In genomic region chr11:94973099-94973968, GRCh38 we compare ENCODE assay signal across 1 cellular context.
TF ChIP-seq lines count a peak whose summit lies in the region.

Gene CWC15 (minus strand): TSS chr11:94973556. CDS start chr11:94972185, 1,371 bp downstream.
Gene KDM4D (plus strand): TSS chr11:94973709. CDS start chr11:94997373, 23,664 bp downstream.

TF ChIP-seq in GM12878, 131 proteins besides CTCF, POLR2A, EP300 and RAD21 (continued from another document):
- TF ChIP-seq YY1 (IDR thresholded peaks at IDR 0.05; ENCODE audit: low read depth, low read length) (peak; percentile 98), TCF7 (IDR thresholded peaks at IDR 0.05; ENCODE audit: borderline replicate concordance) (no peak), RUNX3 (IDR thresholded peaks at IDR 0.05; ENCODE audit: low read length) (peak; percentile 54), SP1 (IDR thresholded peaks at IDR 0.05; ENCODE audit: low read depth, low read length) (peak; percentile 78), SIX5 (IDR thresholded peaks at IDR 0.05; ENCODE audit: low read depth, low read length, severe bottlenecking) (peak; percentile 67)
- TF ChIP-seq, protein P1, sequence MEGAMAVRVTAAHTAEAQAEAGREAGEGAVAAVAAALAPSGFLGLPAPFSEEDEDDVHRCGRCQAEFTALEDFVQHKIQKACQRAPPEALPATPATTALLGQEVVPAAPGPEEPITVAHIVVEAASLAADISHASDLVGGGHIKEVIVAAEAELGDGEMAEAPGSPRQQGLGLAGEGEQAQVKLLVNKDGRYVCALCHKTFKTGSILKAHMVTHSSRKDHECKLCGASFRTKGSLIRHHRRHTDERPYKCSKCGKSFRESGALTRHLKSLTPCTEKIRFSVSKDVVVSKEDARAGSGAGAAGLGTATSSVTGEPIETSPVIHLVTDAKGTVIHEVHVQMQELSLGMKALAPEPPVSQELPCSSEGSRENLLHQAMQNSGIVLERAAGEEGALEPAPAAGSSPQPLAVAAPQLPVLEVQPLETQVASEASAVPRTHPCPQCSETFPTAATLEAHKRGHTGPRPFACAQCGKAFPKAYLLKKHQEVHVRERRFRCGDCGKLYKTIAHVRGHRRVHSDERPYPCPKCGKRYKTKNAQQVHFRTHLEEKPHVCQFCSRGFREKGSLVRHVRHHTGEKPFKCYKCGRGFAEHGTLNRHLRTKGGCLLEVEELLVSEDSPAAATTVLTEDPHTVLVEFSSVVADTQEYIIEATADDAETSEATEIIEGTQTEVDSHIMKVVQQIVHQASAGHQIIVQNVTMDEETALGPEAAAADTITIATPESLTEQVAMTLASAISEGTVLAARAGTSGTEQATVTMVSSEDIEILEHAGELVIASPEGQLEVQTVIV (IDR thresholded peaks at IDR 0.05; ENCODE audit: borderline replicate concordance, partially characterized antibody), result no peak
- TF ChIP-seq, protein P2, sequence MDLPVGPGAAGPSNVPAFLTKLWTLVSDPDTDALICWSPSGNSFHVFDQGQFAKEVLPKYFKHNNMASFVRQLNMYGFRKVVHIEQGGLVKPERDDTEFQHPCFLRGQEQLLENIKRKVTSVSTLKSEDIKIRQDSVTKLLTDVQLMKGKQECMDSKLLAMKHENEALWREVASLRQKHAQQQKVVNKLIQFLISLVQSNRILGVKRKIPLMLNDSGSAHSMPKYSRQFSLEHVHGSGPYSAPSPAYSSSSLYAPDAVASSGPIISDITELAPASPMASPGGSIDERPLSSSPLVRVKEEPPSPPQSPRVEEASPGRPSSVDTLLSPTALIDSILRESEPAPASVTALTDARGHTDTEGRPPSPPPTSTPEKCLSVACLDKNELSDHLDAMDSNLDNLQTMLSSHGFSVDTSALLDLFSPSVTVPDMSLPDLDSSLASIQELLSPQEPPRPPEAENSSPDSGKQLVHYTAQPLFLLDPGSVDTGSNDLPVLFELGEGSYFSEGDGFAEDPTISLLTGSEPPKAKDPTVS (IDR thresholded peaks at IDR 0.05; ENCODE audit: low read depth, low read length), result no peak
